10 cellular contexts compared by ENCODE assay signal in the genomic region with DNA sequence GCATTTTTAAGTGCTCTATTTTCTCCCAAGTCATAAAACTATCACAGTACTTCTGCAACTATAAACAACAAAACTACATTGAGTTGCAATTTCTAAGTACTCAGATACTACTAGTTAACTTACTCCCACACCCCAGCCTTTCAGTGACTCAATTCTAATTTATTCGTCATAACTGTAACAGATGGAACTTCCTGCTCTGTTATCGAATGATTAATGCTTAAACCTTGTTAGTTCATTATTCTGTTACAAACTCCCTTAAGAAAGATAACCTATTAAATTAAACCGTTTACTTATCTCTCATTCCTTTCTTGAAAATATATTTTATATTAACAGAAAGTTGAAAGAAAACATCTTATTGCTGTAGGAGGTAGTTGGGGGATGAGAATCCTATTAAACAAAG. TPM values are rescaled to one million over a fixed set of nuclear protein-coding genes. Genes with fewer than 3 reads are reported as not detected.
A peak's percentile ranks its signal among the peaks of the same experiment; 100 is the strongest.
DNase-seq lines count a peak whose midpoint lies in the region; ATAC-seq, FAIRE-seq and TF ChIP-seq lines count a peak whose summit lies in the region.
"Had no signal": no experiment of that assay in that cellular context is flagged by ENCODE, and none has a peak within 500 bp of the region (broad histone marks: within the 10 kb centered on the region; RNA-seq: fewer than 3 reads in every experiment).

No MANE protein-coding gene starts in this region.

- peak; percentile 83 for ATAC-seq in GM21528 (IDR thresholded peaks at IDR 0.05; ENCODE audit: low FRiP score, unreplicated experiment)
- peak; percentile 81 for ATAC-seq in HG03575 (IDR thresholded peaks at IDR 0.05; ENCODE audit: extremely low read depth, insufficient number of reproducible peaks, low FRiP score, unreplicated experiment)
- no peak for ATAC-seq in CD4-positive, alpha-beta T cell (ENCODE audit: poor library complexity)

- H3K36me3 Mint-ChIP-seq in CD4-positive, alpha-beta T cell (ENCODE audit: low read depth) = no peaks in the 10 kb centered on the region
- H3K36me3 Mint-ChIP-seq: activated naive CD8-positive, alpha-beta T cell had no signal

- H3K4me3 ChIP-seq in foreskin fibroblast (ENCODE audit: low read depth in 1 of 2, low read length in 2 of 2) (no peak overlapping the region), tibial artery (no peak overlapping the region), small intestine (ENCODE audit: low read depth in 1 of 2, low read length in 2 of 2) (no peak overlapping the region)

- no peak overlapping the region for H3K27ac ChIP-seq in tibial artery
- no peak overlapping the region for H3K27ac ChIP-seq in CD4-positive, alpha-beta T cell (ENCODE audit: low read depth, low read length)
- H3K27ac ChIP-seq in small intestine (ENCODE audit: low read depth in 1 of 2, low read length in 1 of 2) = no peak overlapping the region
- H3K27ac ChIP-seq: HL-60 had no signal

- no peak overlapping the region for H3K27ac Mint-ChIP-seq in CD4-positive, alpha-beta T cell
- H3K27ac Mint-ChIP-seq: activated naive CD8-positive, alpha-beta T cell had no signal

- TF ChIP-seq CTCF in foreskin fibroblast (IDR thresholded peaks at IDR 0.05; ENCODE audit: low read depth, low read length) = no peak
- TF ChIP-seq CTCF in tibial artery (IDR thresholded peaks at IDR 0.05) = no peak
- no peak for TF ChIP-seq CTCF in CD4-positive, alpha-beta T cell (IDR thresholded peaks at IDR 0.05)

- no peak for FAIRE-seq in small intestine (lab: Jason Lieb, UNC)

- H3K4me1 ChIP-seq in tibial artery (no peaks in the 10 kb centered on the region), small intestine (ENCODE audit: control insufficient read depth in 2 of 2, insufficient read depth in 1 of 2, low read depth in 1 of 2, low read length in 1 of 2) (no peaks in the 10 kb centered on the region)

- POLR2A ChIA-PET in CD4-positive, alpha-beta T cell (lab: Charles Lee) = no interaction called here

- no peaks in the 10 kb centered on the region for H3K9me3 Mint-ChIP-seq in CD4-positive, alpha-beta T cell

- no peaks in the 10 kb centered on the region for H3K4me1 Mint-ChIP-seq in CD4-positive, alpha-beta T cell (ENCODE audit: low read depth)

- no peaks in the 10 kb centered on the region for H3K36me3 ChIP-seq in tibial artery
- H3K36me3 ChIP-seq in small intestine (ENCODE audit: control insufficient read depth in 2 of 2, insufficient read depth in 2 of 2, low read length in 2 of 2) = no peaks in the 10 kb centered on the region

- no peaks in the 10 kb centered on the region for H3K27me3 Mint-ChIP-seq in CD4-positive, alpha-beta T cell
- H3K27me3 Mint-ChIP-seq: activated naive CD8-positive, alpha-beta T cell had no signal

- WGBS in small intestine, 3 donors = 29 to 39% (median 34%) methylated on average over 3 of the region's 3 CpGs

- no peaks in the 10 kb centered on the region for H3K27me3 ChIP-seq in tibial artery
- no peaks in the 10 kb centered on the region for H3K27me3 ChIP-seq in CD4-positive, alpha-beta T cell (ENCODE audit: control insufficient read depth, insufficient read depth, low read length)
- no peaks in the 10 kb centered on the region for H3K27me3 ChIP-seq in small intestine (ENCODE audit: control insufficient read depth in 2 of 2, insufficient read depth in 2 of 2, low read length in 2 of 2)

- DNase-seq in GM04503 (ENCODE audit: low read depth) (peak; percentile 57), foreskin fibroblast (peak; percentile 77 to 85), tibial artery (no peak), small intestine (no peak), iPS-NIHi7 (ENCODE audit: extremely low spot score) (no peak)
- DNase-seq in CD4-positive, alpha-beta T cell = no peak

- CTCF ChIA-PET in CD4-positive, alpha-beta T cell (lab: Charles Lee) = no interaction called here

- H3K4me3 Mint-ChIP-seq in CD4-positive, alpha-beta T cell = no peak overlapping the region
- H3K4me3 Mint-ChIP-seq: activated naive CD8-positive, alpha-beta T cell had no signal

- H3K9me3 ChIP-seq in tibial artery (no peaks in the 10 kb centered on the region), small intestine (ENCODE audit: control insufficient read depth, low read depth) (no peaks in the 10 kb centered on the region)
- no peaks in the 10 kb centered on the region for H3K9me3 ChIP-seq in CD4-positive, alpha-beta T cell (ENCODE audit: control insufficient read depth, low read length)

- intact Hi-C loops in tibial artery (cut with DNase I; ENCODE audit: low total_unique reads) = no loop called here
- intact Hi-C loops in CD4-positive, alpha-beta T cell (cut with DNase I, micrococcal nuclease) = no loop called here

RNA-seq across cellular contexts. Expression of a gene that starts 17.0 kb away (rescaled TPM):
- total RNA-seq in CD4-positive, alpha-beta T cell = not detected
- polyA plus RNA-seq in small intestine = 1 to 10 TPM in 1 of 3 donors, under 1 TPM in 1, not detected in 1; 0.67 to 1.2 TPM

RNA-seq across cellular contexts. Expression of a gene that starts 35.3 kb away (rescaled TPM):
- 10 to 100 TPM; 66.9 to 69.8 TPM for total RNA-seq in CD4-positive, alpha-beta T cell
- 1 to 10 TPM; 1.9 to 4.2 (median 2.0) TPM for polyA plus RNA-seq in small intestine

Comparison
In these comparisons a context has a peak if more than half of its experiments do, and no peak if none do; other contexts are left out.
1. DNase-seq: peak in GM04503 (single experiment) and foreskin fibroblast (2 of 2); none in tibial artery (0 of 2), CD4-positive, alpha-beta T cell (0 of 10), small intestine (single experiment) and iPS-NIHi7 (single experiment).